20 cellular contexts compared by ENCODE assay signal in the genomic region with DNA sequence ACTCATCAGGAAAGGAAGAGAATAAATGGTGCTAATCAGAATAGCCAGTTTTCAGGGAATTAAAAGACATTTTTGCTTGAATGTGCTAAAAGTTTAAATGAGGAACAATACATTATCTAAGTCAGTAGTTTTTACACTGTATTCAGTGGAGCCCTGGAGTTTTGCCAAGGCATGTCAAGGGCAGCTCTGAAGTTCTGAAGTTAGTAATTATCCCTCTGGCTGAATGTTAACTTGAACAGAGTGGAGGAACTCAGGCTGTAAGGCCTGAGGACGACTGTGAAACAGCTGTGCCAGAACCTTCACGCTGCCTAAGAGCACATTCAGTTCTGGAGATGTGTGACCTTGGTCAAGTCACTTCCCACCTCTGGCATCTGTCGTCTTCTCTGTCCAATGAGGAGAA.
DNase-seq lines count a peak whose midpoint lies in the region; ATAC-seq, FAIRE-seq and TF ChIP-seq lines count a peak whose summit lies in the region.
"Had no signal": no experiment of that assay in that cellular context is flagged by ENCODE, and none has a peak within 500 bp of the region (broad histone marks: within the 10 kb centered on the region; RNA-seq: fewer than 3 reads in every experiment).

No MANE protein-coding gene starts in this region.

- H3K27me3 ChIP-seq in GM23338 (ENCODE audit: insufficient read depth) (no peaks in the 10 kb centered on the region), bronchial epithelial cell (ENCODE audit: control insufficient read depth, insufficient read depth, low read length) (no peaks in the 10 kb centered on the region), left lung (no peaks in the 10 kb centered on the region)
- H3K27me3 ChIP-seq: BE2C, brain microvascular endothelial cell, foreskin keratinocyte, tibial artery had no signal

- ATAC-seq in GM23338 (no peak), left lung (peak; percentile 54)
- ATAC-seq: foreskin keratinocyte had no signal

- H3K27ac ChIP-seq in GM23338 (ENCODE audit: low read depth): no peak overlapping the region
- H3K27ac ChIP-seq in left lung: no peak overlapping the region
- H3K27ac ChIP-seq: brain microvascular endothelial cell, foreskin keratinocyte, tibial artery had no signal

- TF ChIP-seq CTCF in GM23338 (conservative IDR thresholded peaks at IDR 0.05; ENCODE audit: low read depth in 2 of 2): no peak
- no peak for TF ChIP-seq CTCF in bronchial epithelial cell (IDR thresholded peaks at IDR 0.05; ENCODE audit: insufficient read depth, low read length, severe bottlenecking)
- TF ChIP-seq CTCF in left lung (IDR thresholded peaks at IDR 0.05): no peak
- TF ChIP-seq CTCF in GM10248 (IDR thresholded peaks at IDR 0.05; ENCODE audit: control extremely low read depth, extremely low read depth, low read depth, missing control alignments): no peak

- no peaks in the 10 kb centered on the region for H3K27me3 Mint-ChIP-seq in GM23338 (ENCODE audit: insufficient read depth, low read depth, poor library complexity)
- H3K27me3 Mint-ChIP-seq: memory B cell had no signal

- CTCF ChIA-PET in GM10248 (lab: Yijun Ruan, JAX): interaction anchor here (0.9 to 2.6 kb wide), 2 partner anchors 23 to 48 kb away, joined by 3 to 9 read pairs; no protein-coding TSS in a partner anchor

- no peak overlapping the region for H3K27ac Mint-ChIP-seq in GM23338
- H3K27ac Mint-ChIP-seq: memory B cell; T-helper 1 cell treated with Interleukin-12 subunit alpha and Interleukin-12 subunit beta and Interleukin-4 antibody, amounts not matched to agents 30 μg/mL and 1 μg/mL, for 36 hours had no signal

- H3K36me3 Mint-ChIP-seq in GM23338 (ENCODE audit: low read depth): no peaks in the 10 kb centered on the region
- H3K36me3 Mint-ChIP-seq: memory B cell had no signal

- intact Hi-C loops in left lung (cut with DNase I): no loop called here

- FAIRE-seq in bronchial epithelial cell (lab: Jason Lieb, UNC): peak; percentile 50
- FAIRE-seq: GM18507 had no signal

- H3K36me3 ChIP-seq in GM23338 (ENCODE audit: insufficient read depth) (no peaks in the 10 kb centered on the region), bronchial epithelial cell (ENCODE audit: control insufficient read depth, insufficient read depth, low read length) (no peaks in the 10 kb centered on the region), left lung (peaks cover 0 to 4% of the 10 kb centered on the region in 2 donors)
- H3K36me3 ChIP-seq: BE2C, brain microvascular endothelial cell, tibial artery had no signal

- H3F3A ChIP-seq in GM23338 (replicated peaks; ENCODE audit: low read depth): no peaks in the 10 kb centered on the region

- H3K4me2 ChIP-seq in GM23338: no peak overlapping the region

- no peaks in the 10 kb centered on the region for H4K20me1 ChIP-seq in GM23338 (replicated peaks; ENCODE audit: insufficient read depth)

- peaks cover 0 to 9% of the 10 kb centered on the region in 2 donors for H3K9me3 ChIP-seq in left lung
- H3K9me3 ChIP-seq: BE2C, tibial artery had no signal

- no peak overlapping the region for H3K4me3 ChIP-seq in GM23338
- H3K4me3 ChIP-seq in bronchial epithelial cell (ENCODE audit: low read depth, low read length): no peak overlapping the region
- H3K4me3 ChIP-seq in left lung: no peak overlapping the region
- H3K4me3 ChIP-seq: tibial artery had no signal

- no peak for DNase-seq in GM23338 (ENCODE audit: low spot score)
- DNase-seq in NAMALWA (ENCODE audit: low spot score): peak; percentile 5
- no peak for DNase-seq in bronchial epithelial cell (ENCODE audit: low read depth)
- peak in 1 of 2 donors; percentile 41 for DNase-seq in left lung
- DNase-seq in GM10248 (ENCODE audit: extremely low spot score): no peak
- no peak for DNase-seq in NK-92 treated with Interleukin-12 subunit alpha and Interleukin-12 subunit beta, amount 100 ng/mL, for 24 hours (lab: John Stamatoyannopoulos, UW)
- DNase-seq in activated CD4-positive, alpha-beta T cell treated with anti-CD3 and anti-CD28 coated beads, Interleukin-2, amount 50 U/mL, for 4 hours: no peak
- DNase-seq in AML-193 (lab: John Stamatoyannopoulos, UW): no peak
- DNase-seq: activated CD4-positive, CD25-positive, alpha-beta regulatory T cell treated with anti-CD3 and anti-CD28 coated beads, Interleukin-2, amount 50 U/mL, for 72 hours; BE2C; brain microvascular endothelial cell; effector CD4-positive, alpha-beta T cell; NCI-H1436 treated with DMSO at 0.1 percent for 48 hours; NCI-H510A treated with DMSO at 0.1 percent for 48 hours; stimulated activated CD4-positive, alpha-beta T cell treated with anti-CD3 and anti-CD28 coated beads, Interleukin-4, amount 100 ng/mL, for 1 hour had no signal

- POLR2A ChIA-PET in GM10248 (lab: Yijun Ruan, JAX): no interaction called here

- H3K79me2 ChIP-seq in GM23338 (replicated peaks; ENCODE audit: insufficient read depth): no peaks in the 10 kb centered on the region

- H3K9me3 Mint-ChIP-seq in GM23338: no peaks in the 10 kb centered on the region; the same call in 2 of the 3 replicates
- H3K9me3 Mint-ChIP-seq: memory B cell had no signal

- H3K4me1 ChIP-seq in GM23338 (ENCODE audit: insufficient read depth): no peaks in the 10 kb centered on the region; the same call in 1 of the 2 replicates
- peaks cover 0 to 5% of the 10 kb centered on the region in 2 donors for H3K4me1 ChIP-seq in left lung
- H3K4me1 ChIP-seq: foreskin keratinocyte had no signal

- no peak overlapping the region for H3K4me3 Mint-ChIP-seq in GM23338
- H3K4me3 Mint-ChIP-seq: memory B cell; T-helper 1 cell treated with Interleukin-12 subunit alpha and Interleukin-12 subunit beta and Interleukin-4 antibody, amounts not matched to agents 30 μg/mL and 1 μg/mL, for 36 hours had no signal

- H2AFZ ChIP-seq in GM23338: peak overlapping the region; percentile 11; the same call in 1 of the 2 replicates

- H3K4me1 Mint-ChIP-seq in GM23338: peaks cover 6% of the 10 kb centered on the region

- no peaks in the 10 kb centered on the region for H3K9me2 ChIP-seq in GM23338 (ENCODE audit: insufficient read depth)

TF ChIP-seq in GM23338, 12 proteins besides CTCF, POLR2A, EP300 and RAD21 (continues in another document):
- TF ChIP-seq, protein P1, sequence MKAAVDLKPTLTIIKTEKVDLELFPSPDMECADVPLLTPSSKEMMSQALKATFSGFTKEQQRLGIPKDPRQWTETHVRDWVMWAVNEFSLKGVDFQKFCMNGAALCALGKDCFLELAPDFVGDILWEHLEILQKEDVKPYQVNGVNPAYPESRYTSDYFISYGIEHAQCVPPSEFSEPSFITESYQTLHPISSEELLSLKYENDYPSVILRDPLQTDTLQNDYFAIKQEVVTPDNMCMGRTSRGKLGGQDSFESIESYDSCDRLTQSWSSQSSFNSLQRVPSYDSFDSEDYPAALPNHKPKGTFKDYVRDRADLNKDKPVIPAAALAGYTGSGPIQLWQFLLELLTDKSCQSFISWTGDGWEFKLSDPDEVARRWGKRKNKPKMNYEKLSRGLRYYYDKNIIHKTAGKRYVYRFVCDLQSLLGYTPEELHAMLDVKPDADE (IDR thresholded peaks at IDR 0.05): no peak
- TF ChIP-seq STAT1 (IDR thresholded peaks at IDR 0.05; ENCODE audit: unreplicated experiment) (no peak), NANOG (IDR thresholded peaks at IDR 0.05; ENCODE audit: borderline replicate concordance) (no peak), JUNB (IDR thresholded peaks at IDR 0.05; ENCODE audit: unreplicated experiment) (no peak)
